ENCODE assay signal across 17 cellular contexts in the genomic region with DNA sequence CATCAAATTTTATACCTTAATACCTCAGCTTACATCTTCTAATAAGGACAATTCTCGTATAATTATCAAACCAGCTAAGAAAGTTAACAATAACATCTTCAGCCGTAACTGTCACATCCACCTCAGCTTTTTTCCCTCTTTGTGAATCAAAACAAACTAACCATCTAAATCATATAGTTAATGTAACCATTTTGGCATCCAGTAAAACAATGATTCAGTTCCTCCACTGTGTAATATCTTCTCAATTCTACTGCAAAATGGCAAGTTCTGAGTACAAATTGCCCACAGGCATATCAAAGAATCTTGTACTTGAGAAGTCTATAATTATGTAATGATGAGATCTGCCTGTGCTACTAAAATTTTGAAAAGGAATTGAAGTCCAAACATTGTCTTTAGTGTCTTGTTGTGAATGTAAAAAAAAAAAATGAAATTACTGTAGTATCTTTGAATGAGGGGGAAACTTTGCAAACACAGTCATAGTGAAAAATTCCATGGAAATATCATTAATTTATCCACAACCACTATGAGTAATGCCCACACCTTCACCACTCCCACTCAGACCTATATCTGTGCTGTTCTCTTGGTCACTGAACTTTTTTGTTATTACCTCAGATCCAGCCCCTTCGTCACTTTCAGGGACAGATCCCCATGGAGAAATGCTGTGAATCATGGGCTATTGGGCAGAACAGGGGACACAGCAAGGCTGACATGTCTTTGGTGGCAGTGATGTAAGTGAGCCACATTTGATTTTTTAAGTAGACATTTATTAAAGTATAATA.
"Had no signal": no experiment of that assay in that cellular context is flagged by ENCODE, and none has a peak within 500 bp of the region (broad histone marks: within the 10 kb centered on the region; RNA-seq: fewer than 3 reads in every experiment).

No MANE protein-coding gene starts in this region.

- ATAC-seq: activated CD8-positive, alpha-beta T cell treated with anti-CD3 and anti-CD28 coated beads for 36 hours; left cardiac atrium; naive thymus-derived CD8-positive, alpha-beta T cell; T-helper 17 cell had no signal

- H3K9me3 Mint-ChIP-seq: activated CD8-positive, alpha-beta T cell treated with anti-CD3 and anti-CD28 coated beads for 36 hours; activated naive CD8-positive, alpha-beta T cell treated with anti-CD3 and anti-CD28 coated beads, Interleukin-2, amount 10 ng/mL, durations not matched to agents 7 days and 5 days had no signal

- H3K4me3 Mint-ChIP-seq: activated B cell treated with CpG ODN at 0.5 μM for 24 hours; activated CD8-positive, alpha-beta T cell treated with anti-CD3 and anti-CD28 coated beads for 36 hours; activated naive CD8-positive, alpha-beta T cell treated with anti-CD3 and anti-CD28 coated beads, Interleukin-2, amount 10 ng/mL, durations not matched to agents 7 days and 5 days; naive thymus-derived CD8-positive, alpha-beta T cell; T-helper 17 cell had no signal

- H3K27ac Mint-ChIP-seq: activated B cell treated with CpG ODN at 0.5 μM for 24 hours; activated CD8-positive, alpha-beta T cell treated with anti-CD3 and anti-CD28 coated beads for 36 hours; activated naive CD8-positive, alpha-beta T cell treated with anti-CD3 and anti-CD28 coated beads, Interleukin-2, amount 10 ng/mL, durations not matched to agents 7 days and 5 days; naive thymus-derived CD8-positive, alpha-beta T cell; T-helper 17 cell had no signal

- H3K27me3 ChIP-seq: ascending aorta, cardiac muscle cell, neutrophil, right atrium auricular region, tibial nerve, vagina had no signal

- H3K9me3 ChIP-seq: ascending aorta, neutrophil, right atrium auricular region, vagina had no signal

- H3K4me1 Mint-ChIP-seq: activated B cell treated with CpG ODN at 0.5 μM for 24 hours; activated naive CD8-positive, alpha-beta T cell treated with anti-CD3 and anti-CD28 coated beads, Interleukin-2, amount 10 ng/mL, durations not matched to agents 7 days and 5 days; naive thymus-derived CD8-positive, alpha-beta T cell; T-helper 17 cell had no signal

- H3K4me1 ChIP-seq: ascending aorta, right atrium auricular region, tibial nerve, vagina had no signal

- H3K27me3 Mint-ChIP-seq: activated B cell treated with CpG ODN at 0.5 μM for 24 hours; activated CD8-positive, alpha-beta T cell treated with anti-CD3 and anti-CD28 coated beads for 36 hours; activated naive CD8-positive, alpha-beta T cell treated with anti-CD3 and anti-CD28 coated beads, Interleukin-2, amount 10 ng/mL, durations not matched to agents 7 days and 5 days; T-helper 17 cell had no signal

- H3K36me3 ChIP-seq: ascending aorta, cardiac muscle cell, neutrophil, right atrium auricular region, tibial nerve, vagina had no signal

- H3K27ac ChIP-seq: ascending aorta, cardiac muscle cell, neutrophil, right atrium auricular region, skin epidermis, tibial nerve, vagina had no signal

- DNase-seq: activated B cell treated with CpG ODN at 0.5 μM for 24 hours; activated CD8-positive, alpha-beta memory T cell treated with anti-CD3 and anti-CD28 coated beads, Interleukin-2, amount 50 U/mL, for 4 hours; activated CD8-positive, alpha-beta T cell treated with anti-CD3 and anti-CD28 coated beads for 36 hours; activated gamma-delta T cell; activated naive CD8-positive, alpha-beta T cell treated with anti-CD3 and anti-CD28 coated beads, Interleukin-2, amount 10 ng/mL, durations not matched to agents 7 days and 5 days; hypothalamus; left cardiac atrium; naive thymus-derived CD8-positive, alpha-beta T cell; T-helper 17 cell had no signal

- H3K4me3 ChIP-seq: ascending aorta, cardiac muscle cell, lung, right atrium auricular region, skin epidermis, tibial nerve, vagina had no signal

- H3K36me3 Mint-ChIP-seq: activated naive CD8-positive, alpha-beta T cell treated with anti-CD3 and anti-CD28 coated beads, Interleukin-2, amount 10 ng/mL, durations not matched to agents 7 days and 5 days; naive thymus-derived CD8-positive, alpha-beta T cell had no signal
